In the genomic region with DNA sequence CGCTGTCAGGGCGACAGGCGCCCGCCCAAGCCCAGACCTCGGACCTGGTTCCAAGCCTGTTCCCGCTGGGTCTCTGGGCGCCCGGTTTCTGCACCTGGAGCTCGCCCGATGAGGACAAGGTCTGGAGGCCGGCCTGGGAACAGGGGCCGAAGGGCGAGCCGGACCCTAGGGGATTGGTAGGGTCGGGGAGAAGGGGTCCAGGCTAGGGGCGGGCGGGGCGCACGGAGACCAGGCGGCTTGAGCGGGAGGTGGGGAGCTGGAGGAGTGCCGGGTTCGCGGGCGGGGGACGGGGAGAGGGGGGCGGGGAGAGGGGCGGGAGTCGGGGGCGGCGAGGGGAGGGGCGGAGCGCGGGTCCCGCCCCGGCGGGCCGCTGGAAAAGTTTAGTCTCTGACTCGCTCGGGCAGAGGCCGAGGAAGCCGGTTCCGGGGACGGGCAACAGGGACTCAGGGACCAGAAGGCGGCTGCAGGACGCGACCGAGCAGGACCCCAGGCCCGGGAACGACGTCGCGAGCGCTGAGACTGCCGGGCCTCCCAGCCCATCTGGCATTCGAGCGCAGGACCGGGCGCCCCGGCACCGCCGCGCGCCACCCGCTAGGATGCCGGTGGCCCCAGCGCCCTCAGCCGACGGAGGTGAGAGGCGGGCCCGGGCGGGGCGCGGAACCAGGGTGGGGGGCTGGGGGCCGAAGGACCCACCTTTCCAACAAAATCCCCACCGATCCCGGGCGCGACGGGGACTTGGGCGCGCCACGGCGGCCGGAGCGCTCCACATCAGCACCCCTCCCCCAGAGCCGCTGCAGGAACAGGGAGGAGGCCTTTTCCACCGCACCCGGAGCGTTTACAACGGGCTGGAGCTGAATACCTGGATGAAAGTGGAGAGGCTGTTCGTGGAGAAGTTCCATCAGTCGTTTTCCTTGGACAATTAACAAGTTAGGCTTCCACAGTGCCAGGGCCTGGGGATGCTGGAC, we compare ENCODE assay signal across 8 cellular contexts. TPM values are rescaled to one million over a fixed set of nuclear protein-coding genes. Genes with fewer than 3 reads are reported as not detected.
DNase-seq lines count a peak whose midpoint lies in the region; ATAC-seq and TF ChIP-seq lines count a peak whose summit lies in the region.

Gene S1PR3, plus strand, starts transcription at position 403 of the 965 bp plus-strand sequence. CDS start 9,733 bp downstream, outside the sequence.

- DNase-seq in HAP-1 (ENCODE audit: low spot score in 2 of 2) (peak in 1 of 2 experiments; percentile 29), activated B cell treated with CpG ODN at 0.5 μM for 24 hours (no peak), testis (peak; percentile 49), OCI-M1 (lab: John Stamatoyannopoulos, UW) (no peak), KG1 (lab: John Stamatoyannopoulos, UW) (no peak)

- H3K9ac ChIP-seq in muscle layer of colon (ENCODE audit: low read length): peak within 1 kb of the TSS; percentile 67

- H3K9me3 Mint-ChIP-seq in activated B cell treated with CpG ODN at 0.5 μM for 24 hours: no peaks in the 10 kb centered on the region

- H3K36me3 ChIP-seq in HAP-1 (replicated peaks) (no peaks in the 10 kb centered on the region), muscle layer of colon (ENCODE audit: insufficient read depth, low read length) (no peaks in the 10 kb centered on the region), testis (ENCODE audit: low read depth, missing control alignments) (no peaks in the 10 kb centered on the region)

- peaks cover 35% of the 10 kb centered on the region for H3K27me3 Mint-ChIP-seq in activated B cell treated with CpG ODN at 0.5 μM for 24 hours

- H3K4me1 Mint-ChIP-seq in activated B cell treated with CpG ODN at 0.5 μM for 24 hours: peaks cover 15% of the 10 kb centered on the region

- in situ Hi-C loops in HAP-1 (cut with MboI; ENCODE audit: low sequenced_read_pairs): no loop called here

- POLR2A ChIA-PET in activated B cell treated with CpG ODN at 0.5 μM for 24 hours (lab: Charles Lee): interaction anchor here (0.6 kb wide), 1 partner anchor 277 kb away, joined by 3 read pairs; no protein-coding TSS in a partner anchor

- H3K27ac ChIP-seq in muscle layer of colon (ENCODE audit: low read depth, low read length) (peak within 1 kb of the TSS; percentile 86), testis (peak within 1 kb of the TSS in 1 of 2 donors; percentile 50)

- CTCF ChIA-PET in activated B cell treated with CpG ODN at 0.5 μM for 24 hours (lab: Charles Lee): no interaction called here

- WGBS in testis, 2 donors: 2 to 10% methylated on average over 16 to 68 of the region's 93 CpGs

- no peak within 1 kb of the TSS for H3K27ac Mint-ChIP-seq in activated B cell treated with CpG ODN at 0.5 μM for 24 hours

- TF ChIP-seq CTCF in activated B cell treated with CpG ODN at 0.5 μM for 24 hours (IDR thresholded peaks at IDR 0.05): no peak
- TF ChIP-seq CTCF in testis (IDR thresholded peaks at IDR 0.05): no peak

- H3K4me1 ChIP-seq in HAP-1 (no peaks in the 10 kb centered on the region), muscle layer of colon (ENCODE audit: insufficient read depth, low read length) (peaks cover 21% of the 10 kb centered on the region), testis (peaks cover 5% of the 10 kb centered on the region)

- H3K4me3 ChIP-seq in HAP-1: peak within 1 kb of the TSS; percentile 21
- H3K4me3 ChIP-seq in muscle layer of colon (ENCODE audit: low read depth in 1 of 2, low read length in 2 of 2): peak within 1 kb of the TSS; percentile 67 to 94
- peak within 1 kb of the TSS; percentile 54 to 75 for H3K4me3 ChIP-seq in testis

- ATAC-seq in activated B cell treated with CpG ODN at 0.5 μM for 24 hours (ENCODE audit: low read depth): peak; percentile 14
- ATAC-seq in esophagus mucosa: peak; percentile 49
- ATAC-seq in GM19035 (IDR thresholded peaks at IDR 0.05; ENCODE audit: unreplicated experiment): no peak

- intact Hi-C loops in activated B cell treated with CpG ODN at 0.5 μM for 24 hours (cut with micrococcal nuclease): no loop called here
- intact Hi-C loops in testis (cut with DNase I; ENCODE audit: low total_unique reads): no loop called here

- H3K27me3 ChIP-seq in HAP-1 (ENCODE audit: low read depth): 0 out of 2 replicates have a peak, but pooled peaks cover 2% of the 10 kb centered on the region
- peaks cover 0 to 5% of the 10 kb centered on the region in 2 donors for H3K27me3 ChIP-seq in muscle layer of colon (ENCODE audit: control insufficient read depth in 1 of 2, insufficient read depth in 2 of 2, low read length in 2 of 2)
- H3K27me3 ChIP-seq in testis: no peaks in the 10 kb centered on the region

- H3K4me3 Mint-ChIP-seq in activated B cell treated with CpG ODN at 0.5 μM for 24 hours: peak within 1 kb of the TSS; percentile 53

- no peak for TF ChIP-seq POLR2A in testis (IDR thresholded peaks at IDR 0.05)

- H3K9me3 ChIP-seq in HAP-1: no peaks in the 10 kb centered on the region
- H3K9me3 ChIP-seq in muscle layer of colon (ENCODE audit: low read length): no peaks in the 10 kb centered on the region
- H3K9me3 ChIP-seq in testis: no peaks in the 10 kb centered on the region

- no peaks in the 10 kb centered on the region for H3K36me3 Mint-ChIP-seq in activated B cell treated with CpG ODN at 0.5 μM for 24 hours (ENCODE audit: low read depth)

RNA-seq across cellular contexts. Expression of gene S1PR3, which starts in this region (rescaled TPM):
- total RNA-seq in activated B cell treated with CpG ODN at 0.5 μM for 24 hours: 0.05 TPM in 1 of 2 replicates, not detected in the other
- 2.2 TPM for total RNA-seq in esophagus mucosa
- 1 to 10 TPM; 4.5 to 7.2 TPM for total RNA-seq in testis
- 7.0 TPM for polyA plus RNA-seq in testis (ENCODE audit: insufficient read depth, low read depth, low replicate concordance)

Comparison
In these comparisons a context has a peak if more than half of its experiments do, and no peak if none do; other contexts are left out.
1. Peak in ATAC-seq in activated B cell treated with CpG ODN at 0.5 μM for 24 hours; RNA of the gene not detected or under 1 TPM.
2. H3K4me3 ChIP-seq: peak in every context shown above with its lines; median percentile 80 in muscle layer of colon; 64 in testis; 21 in HAP-1.